Comparison of ENCODE assay signal across 32 cellular contexts in genomic region chr19:17237747-17238706, GRCh38. TPM values are rescaled to one million over a fixed set of nuclear protein-coding genes. Genes with fewer than 3 reads are reported as not detected.
DNase-seq lines count a peak whose midpoint lies in the region; ATAC-seq, FAIRE-seq and TF ChIP-seq lines count a peak whose summit lies in the region.
"Had no signal": no experiment of that assay in that cellular context is flagged by ENCODE, and none has a peak within 500 bp of the region (broad histone marks: within the 10 kb centered on the region; RNA-seq: fewer than 3 reads in every experiment).

No MANE protein-coding gene starts in this region.

- no peak for DNase-seq in T-helper 2 cell treated with Interferon-gamma antibody and Interleukin-4, amounts not matched to agents 5 μg/mL and 100 μg/mL, for 36 hours (ENCODE audit: low spot score)
- DNase-seq in T-helper 2 cell (no peak), K562 (ENCODE audit: extremely low read depth in 1 of 4, low spot score in 3 of 4) (no peak), neural progenitor cell (ENCODE audit: low spot score) (no peak), activated T-cell treated with anti-CD3 and anti-CD28 coated beads for 4 hours (no peak), NCI-H774 (lab: John Stamatoyannopoulos, UW) (no peak)
- no peak for DNase-seq in stimulated activated naive CD8-positive, alpha-beta T cell treated with anti-CD3 and anti-CD28 coated beads, Interleukin-15, Interleukin-2, amounts not matched to agents 100 U/mL and 50 U/mL, for 24 hours
- DNase-seq: activated naive CD8-positive, alpha-beta T cell treated with anti-CD3 and anti-CD28 coated beads, Interleukin-2, amount 10 ng/mL, durations not matched to agents 7 days and 5 days; activated T-cell treated with anti-CD3 and anti-CD28 coated beads, Interleukin-2, amount 50 U/mL, for 24 hours; BE2C; brain microvascular endothelial cell; Calu3; endodermal cell; MG63; mucosa of descending colon; NCI-H1417 treated with DMSO at 0.1 percent for 48 hours; nucleus accumbens; retina; stimulated activated CD4-positive, alpha-beta T cell treated with anti-CD3 and anti-CD28 coated beads, Interleukin-2, amount 100 ng/mL, for 48 hours; stimulated activated naive CD4-positive, alpha-beta T cell treated with Interleukin-2 at 50 U/mL for 16 hours; tibial artery had no signal

- no peak overlapping the region for H3K9ac ChIP-seq in K562 (ENCODE audit: insufficient read depth in 1 of 2, low read depth in 2 of 2, low read length in 2 of 2)
- no peak overlapping the region for H3K9ac ChIP-seq in neural progenitor cell

- peaks cover 6% of the 10 kb centered on the region for H3K4me1 Mint-ChIP-seq in T-helper 2 cell treated with Interferon-gamma antibody and Interleukin-4, amounts not matched to agents 5 μg/mL and 100 μg/mL, for 36 hours (ENCODE audit: low read depth)
- peaks cover 32% of the 10 kb centered on the region for H3K4me1 Mint-ChIP-seq in neural progenitor cell

- H2AFZ ChIP-seq in K562 (ENCODE audit: low read depth, low read length) (no peak overlapping the region), neural progenitor cell (replicated peaks) (no peak overlapping the region)
- H2AFZ ChIP-seq: PC-9 had no signal

- H3K27ac ChIP-seq in HEK293 (ENCODE audit: extremely low read depth, low read depth, low read length) (no peak overlapping the region), K562 (ENCODE audit: extremely low read depth, low read depth, low read length) (no peak overlapping the region), neural progenitor cell (no peak overlapping the region)
- H3K27ac ChIP-seq: brain microvascular endothelial cell, HL-60, PC-9, tibial artery had no signal

- TF ChIP-seq RAD21 in K562 (CRISPR knock-in tag; conservative IDR thresholded peaks at IDR 0.05 in 1 of 2, IDR thresholded peaks at IDR 0.05 in 1 of 2) = no peak

- peaks cover 48% of the 10 kb centered on the region for H3F3A ChIP-seq in neural progenitor cell (ENCODE audit: low read depth)

- TF ChIP-seq CTCF in HEK293 (tag by site-specific recombination; IDR thresholded peaks at IDR 0.05) (no peak), K562 (IDR thresholded peaks at IDR 0.05 in 2 of 3, conservative IDR thresholded peaks at IDR 0.05 in 1 of 3; ENCODE audit: insufficient read depth in 2 of 3, low read depth in 1 of 3, low read length in 3 of 3) (no peak), neural progenitor cell (IDR thresholded peaks at IDR 0.05) (no peak)

- H3K36me3 Mint-ChIP-seq in T-helper 2 cell treated with Interferon-gamma antibody and Interleukin-4, amounts not matched to agents 5 μg/mL and 100 μg/mL, for 36 hours (ENCODE audit: low read depth) = no peaks in the 10 kb centered on the region
- H3K36me3 Mint-ChIP-seq in neural progenitor cell = peaks cover 10% of the 10 kb centered on the region

- H3K27me3 ChIP-seq in K562 (ENCODE audit: control insufficient read depth in 2 of 2, insufficient read depth in 2 of 2, low read length in 2 of 2) (no peaks in the 10 kb centered on the region), neural progenitor cell (no peaks in the 10 kb centered on the region)
- H3K27me3 ChIP-seq: BE2C, brain microvascular endothelial cell, MG63, tibial artery had no signal

- in situ Hi-C loops in K562 (cut with MboI) = no loop called here

- peaks cover 2% of the 10 kb centered on the region for H3K27me3 Mint-ChIP-seq in T-helper 2 cell treated with Interferon-gamma antibody and Interleukin-4, amounts not matched to agents 5 μg/mL and 100 μg/mL, for 36 hours (ENCODE audit: low read depth)
- H3K27me3 Mint-ChIP-seq in neural progenitor cell (ENCODE audit: insufficient read depth, low read depth) = peaks cover 8% of the 10 kb centered on the region
- H3K27me3 Mint-ChIP-seq: activated T-cell treated with anti-CD3 and anti-CD28 coated beads, Interleukin-2, amount 50 U/mL, for 24 hours had no signal

- TF ChIP-seq POLR2A in K562 (conservative IDR thresholded peaks at IDR 0.05) = no peak

- 86% methylated on average over 13 of the region's 13 CpGs for WGBS in K562 (ENCODE audit: insufficient coverage, low coverage, missing lambda C conversion rate)

- H3K79me2 ChIP-seq in K562 (ENCODE audit: control insufficient read depth, insufficient read depth, low read length) (peaks cover 64% of the 10 kb centered on the region), neural progenitor cell (ENCODE audit: low read depth) (peaks cover 56% of the 10 kb centered on the region)

- no peak overlapping the region for H3K27ac Mint-ChIP-seq in T-helper 2 cell treated with Interferon-gamma antibody and Interleukin-4, amounts not matched to agents 5 μg/mL and 100 μg/mL, for 36 hours
- no peak overlapping the region for H3K27ac Mint-ChIP-seq in neural progenitor cell
- H3K27ac Mint-ChIP-seq: activated naive CD8-positive, alpha-beta T cell treated with anti-CD3 and anti-CD28 coated beads, Interleukin-2, amount 10 ng/mL, durations not matched to agents 7 days and 5 days; activated T-cell treated with anti-CD3 and anti-CD28 coated beads, Interleukin-2, amount 50 U/mL, for 24 hours; endodermal cell had no signal

- H3K4me1 ChIP-seq in HEK293 (ENCODE audit: control insufficient read depth, insufficient read depth, low read length) = peaks cover 11% of the 10 kb centered on the region
- H3K4me1 ChIP-seq in K562 (replicated peaks in 1 of 2; ENCODE audit: control insufficient read depth in 2 of 2, insufficient read depth in 2 of 2, low read length in 2 of 2) = peaks cover 22 to 52% of the 10 kb centered on the region in 2 experiments
- peaks cover 17% of the 10 kb centered on the region for H3K4me1 ChIP-seq in neural progenitor cell

- no peaks in the 10 kb centered on the region for H3K9me3 Mint-ChIP-seq in T-helper 2 cell treated with Interferon-gamma antibody and Interleukin-4, amounts not matched to agents 5 μg/mL and 100 μg/mL, for 36 hours
- no peaks in the 10 kb centered on the region for H3K9me3 Mint-ChIP-seq in neural progenitor cell
- H3K9me3 Mint-ChIP-seq: activated naive CD8-positive, alpha-beta T cell treated with anti-CD3 and anti-CD28 coated beads, Interleukin-2, amount 10 ng/mL, durations not matched to agents 7 days and 5 days; activated T-cell treated with anti-CD3 and anti-CD28 coated beads, Interleukin-2, amount 50 U/mL, for 24 hours; endodermal cell had no signal

- POLR2A ChIA-PET in HEK293 (lab: Yijun Ruan, JAX) = interaction anchor here (1.3 to 3.5 kb wide), 2 partner anchors 12 to 29 kb away, joined by 3 to 25 read pairs; partner anchors contain the start of gene OCEL1
- POLR2A ChIA-PET in K562 (lab: Yijun Ruan, JAX) = interaction anchor here (0.6 to 11.3 kb wide), 6 partner anchors 11 to 30 kb away, joined by 3 to 129 read pairs (median 4); partner anchors contain the start of genes OCEL1 and USE1

- H3K4me2 ChIP-seq in K562 (ENCODE audit: insufficient read depth, low read length) (no peak overlapping the region), neural progenitor cell (no peak overlapping the region)
- H3K4me2 ChIP-seq: PC-9 had no signal

- no TSS peak for BruUV-seq in K562 (replicated peaks; lab: Mats Ljungman, UMichigan)

- peaks cover 16% of the 10 kb centered on the region for H4K20me1 ChIP-seq in K562 (replicated peaks; ENCODE audit: control insufficient read depth, insufficient read depth, low read length)
- H4K20me1 ChIP-seq in neural progenitor cell (ENCODE audit: low read depth) = peaks cover 53% of the 10 kb centered on the region

- peak overlapping the region; percentile 30 for H3K4me3 Mint-ChIP-seq in T-helper 2 cell treated with Interferon-gamma antibody and Interleukin-4, amounts not matched to agents 5 μg/mL and 100 μg/mL, for 36 hours
- H3K4me3 Mint-ChIP-seq in neural progenitor cell = peak overlapping the region; percentile 72
- H3K4me3 Mint-ChIP-seq: activated T-cell treated with anti-CD3 and anti-CD28 coated beads, Interleukin-2, amount 50 U/mL, for 24 hours; endodermal cell had no signal

- peaks cover 6 to 42% of the 10 kb centered on the region in 2 experiments; a peak in 2 of 3 replicates for H3K36me3 ChIP-seq in HEK293 (ENCODE audit: control insufficient read depth in 2 of 2, insufficient read depth in 1 of 2, low read length in 2 of 2)
- peaks cover 60% of the 10 kb centered on the region; the same call in 2 of the 3 replicates for H3K36me3 ChIP-seq in K562 (ENCODE audit: control insufficient read depth, insufficient read depth, low read length)
- no peaks in the 10 kb centered on the region for H3K36me3 ChIP-seq in neural progenitor cell

- H3K9me3 ChIP-seq in HEK293 (ENCODE audit: control insufficient read depth, insufficient read depth, low read depth, low read length) = no peaks in the 10 kb centered on the region
- no peaks in the 10 kb centered on the region for H3K9me3 ChIP-seq in K562 (replicated peaks; ENCODE audit: control insufficient read depth, insufficient read depth, low read depth, low read length)
- no peaks in the 10 kb centered on the region for H3K9me3 ChIP-seq in neural progenitor cell (ENCODE audit: low read depth)
- H3K9me3 ChIP-seq: BE2C, MG63, mucosa of descending colon, tibial artery had no signal

- H3K4me3 ChIP-seq in HEK293 (ENCODE audit: low read depth, low read length) (no peak overlapping the region), K562 (no peak overlapping the region), neural progenitor cell (no peak overlapping the region)
- H3K4me3 ChIP-seq: MG63, mucosa of descending colon, PC-9, tibial artery had no signal

- no peak for FAIRE-seq in K562 (lab: Jason Lieb, UNC)
- FAIRE-seq: colon, GM12892, keratinocyte had no signal

- no peak for ATAC-seq in K562
- no peak for ATAC-seq in stimulated activated naive CD8-positive, alpha-beta T cell treated with anti-CD3 and anti-CD28 coated beads, Interleukin-15, Interleukin-2, amounts not matched to agents 100 U/mL and 50 U/mL, for 24 hours
- ATAC-seq: mucosa of descending colon had no signal

- no peak for TF ChIP-seq EP300 in K562 (IDR thresholded peaks at IDR 0.05; ENCODE audit: low read length)

- intact Hi-C loops in K562 (cut with micrococcal nuclease) = no loop called here

- no peaks in the 10 kb centered on the region for H3K9me1 ChIP-seq in K562 (ENCODE audit: control insufficient read depth, insufficient read depth, low read length)

- CTCF ChIA-PET in HEK293 (lab: Yijun Ruan, JAX) = no interaction called here
- CTCF ChIA-PET in K562 (lab: Yijun Ruan, JAX; ENCODE audit: low intra/inter-chr PET ratio) = no interaction called here

RNA-seq across cellular contexts. Expression of gene NR2F6, which starts 7.7 kb away (rescaled TPM):
- 10.8 and 27.6 TPM in 2 replicates for total RNA-seq in K562 (2011; cell fraction: chromatin; rRNA removed; ENCODE audit: low replicate concordance)
- total RNA-seq in K562 (2011; cell fraction: nucleolus; rRNA removed) = 38.8 and 38.9 TPM in 2 replicates
- total RNA-seq in K562 (2011; cell fraction: nucleoplasm; rRNA removed) = 21.8 and 21.9 TPM in 2 replicates
- total RNA-seq in K562 (2014; rRNA removed) (93.2 and 99.7 TPM in 2 replicates), K562 (2014; rRNA removed; fragmentation: Illumina TruSeq; extraction: Trizol) (9.8 and 12.6 TPM in 2 replicates), K562 (2015; rRNA removed; fragmentation: Illumina TruSeq; extraction: Trizol) (22.8 and 25.2 TPM in 2 replicates), K562 (2021) (95.9 and 97.5 TPM in 2 replicates), neural progenitor cell (ENCODE audit: low replicate concordance) (14.3 and 67.0 TPM in 2 replicates)
- polyA plus RNA-seq in K562 (2011; rRNA removed) (18.8 and 23.9 TPM in 2 replicates), K562 (2014; fragmentation: Illumina TruSeq; extraction: Trizol) (11.4 and 15.7 TPM in 2 replicates), K562 (2014; fragmentation: Nextera tagmentation; extraction: Ambion mirVana) (1 to 10 TPM in 1 of 2 experiments, under 1 TPM in 1; 0.76 to 3.0 TPM), K562 (2014; rRNA removed) (64.2 and 69.6 TPM in 2 replicates)
- 30.9 and 123 TPM in 2 replicates for polyA plus RNA-seq in K562 (2011; cell fraction: cytosol; rRNA removed)
- polyA plus RNA-seq in K562 (2011; cell fraction: nucleus; rRNA removed) = 22.1 and 32.8 TPM in 2 replicates
- polyA plus RNA-seq in K562 (2012) = 39.5 and 51.7 TPM in 2 replicates
- polyA minus RNA-seq in K562 (2011; rRNA and poly(A)+ RNA removed) = 5.7 and 7.4 TPM in 2 replicates
- 29.7 and 39.7 TPM in 2 replicates for polyA minus RNA-seq in K562 (2011; cell fraction: cytosol; rRNA and poly(A)+ RNA removed)
- polyA minus RNA-seq in K562 (2011; cell fraction: nucleus; rRNA and poly(A)+ RNA removed) = 9.3 and 11.7 TPM in 2 replicates

RNA-seq across cellular contexts. Expression of gene OCEL1, which starts 12.0 kb away (rescaled TPM):
- 6.5 and 21.1 TPM in 2 replicates for total RNA-seq in K562 (2011; cell fraction: chromatin; rRNA removed; ENCODE audit: low replicate concordance)
- 15.1 and 16.3 TPM in 2 replicates for total RNA-seq in K562 (2011; cell fraction: nucleolus; rRNA removed)
- total RNA-seq in K562 (2011; cell fraction: nucleoplasm; rRNA removed) = 12.4 and 15.1 TPM in 2 replicates
- total RNA-seq in K562 (2014; rRNA removed) = 12.4 and 17.6 TPM in 2 replicates
- total RNA-seq in K562 (2014; rRNA removed; fragmentation: Illumina TruSeq; extraction: Trizol) = 11.6 and 14.7 TPM in 2 replicates
- 9.3 and 11.2 TPM in 2 replicates for total RNA-seq in K562 (2015; rRNA removed; fragmentation: Illumina TruSeq; extraction: Trizol)
- 38.0 and 38.6 TPM in 2 replicates for total RNA-seq in K562 (2021)
- 10.2 TPM in 2 replicates for polyA plus RNA-seq in K562 (2011; rRNA removed)
- polyA plus RNA-seq in K562 (2011; cell fraction: cytosol; rRNA removed) = 13.3 and 25.0 TPM in 2 replicates
- 15.4 and 17.4 TPM in 2 replicates for polyA plus RNA-seq in K562 (2011; cell fraction: nucleus; rRNA removed)
- 24.9 and 39.7 TPM in 2 replicates for polyA plus RNA-seq in K562 (2012)
- 18.8 and 27.0 TPM in 2 replicates for polyA plus RNA-seq in K562 (2014; fragmentation: Illumina TruSeq; extraction: Trizol)
- 10 to 100 TPM in 1 of 2 experiments, 1 to 10 TPM in 1; 8.0 to 10.7 TPM for polyA plus RNA-seq in K562 (2014; fragmentation: Nextera tagmentation; extraction: Ambion mirVana)
- polyA plus RNA-seq in K562 (2014; rRNA removed) = 16.3 and 18.6 TPM in 2 replicates
- 3.5 and 5.2 TPM in 2 replicates for polyA minus RNA-seq in K562 (2011; rRNA and poly(A)+ RNA removed)
- polyA minus RNA-seq in K562 (2011; cell fraction: cytosol; rRNA and poly(A)+ RNA removed) = 10.7 and 13.4 TPM in 2 replicates
- 4.0 and 4.9 TPM in 2 replicates for polyA minus RNA-seq in K562 (2011; cell fraction: nucleus; rRNA and poly(A)+ RNA removed)
- 4.6 and 7.7 TPM in 2 replicates for total RNA-seq in neural progenitor cell (ENCODE audit: low replicate concordance)

RNA-seq across cellular contexts. Expression of gene USE1, which starts 22.9 kb away (rescaled TPM):
- 15.6 and 34.4 TPM in 2 replicates for total RNA-seq in K562 (2011; cell fraction: chromatin; rRNA removed; ENCODE audit: low replicate concordance)
- 24.5 and 31.5 TPM in 2 replicates for total RNA-seq in K562 (2011; cell fraction: nucleolus; rRNA removed)
- 20.2 and 24.3 TPM in 2 replicates for total RNA-seq in K562 (2011; cell fraction: nucleoplasm; rRNA removed)
- 38.8 and 40.7 TPM in 2 replicates for total RNA-seq in K562 (2014; rRNA removed)
- total RNA-seq in K562 (2014; rRNA removed; fragmentation: Illumina TruSeq; extraction: Trizol) = 15.2 and 17.3 TPM in 2 replicates
- total RNA-seq in K562 (2015; rRNA removed; fragmentation: Illumina TruSeq; extraction: Trizol) = 23.9 TPM in 2 replicates
- total RNA-seq in K562 (2021) = 34.0 and 34.9 TPM in 2 replicates
- 19.1 and 21.1 TPM in 2 replicates for polyA plus RNA-seq in K562 (2011; rRNA removed)
- polyA plus RNA-seq in K562 (2011; cell fraction: cytosol; rRNA removed) = 25.0 and 38.2 TPM in 2 replicates
- 16.7 and 20.6 TPM in 2 replicates for polyA plus RNA-seq in K562 (2011; cell fraction: nucleus; rRNA removed)
- polyA plus RNA-seq in K562 (2012) = 35.2 and 46.0 TPM in 2 replicates
- 27.3 and 32.8 TPM in 2 replicates for polyA plus RNA-seq in K562 (2014; fragmentation: Illumina TruSeq; extraction: Trizol)
- 10 to 100 TPM; 39.3 to 46.7 TPM for polyA plus RNA-seq in K562 (2014; fragmentation: Nextera tagmentation; extraction: Ambion mirVana)
- polyA plus RNA-seq in K562 (2014; rRNA removed) = 50.6 and 52.4 TPM in 2 replicates
- polyA minus RNA-seq in K562 (2011; rRNA and poly(A)+ RNA removed) = 11.2 and 20.2 TPM in 2 replicates
- polyA minus RNA-seq in K562 (2011; cell fraction: cytosol; rRNA and poly(A)+ RNA removed) = 12.1 and 12.7 TPM in 2 replicates
- polyA minus RNA-seq in K562 (2011; cell fraction: nucleus; rRNA and poly(A)+ RNA removed) = 6.6 and 9.3 TPM in 2 replicates
- 12.1 and 13.6 TPM in 2 replicates for total RNA-seq in neural progenitor cell (ENCODE audit: low replicate concordance)

RNA-seq across cellular contexts. Expression of gene USHBP1, which starts 26.5 kb away (rescaled TPM):
- 0.21 and 0.56 TPM in 2 replicates for total RNA-seq in K562 (2011; cell fraction: chromatin; rRNA removed; ENCODE audit: low replicate concordance)
- total RNA-seq in K562 (2011; cell fraction: nucleolus; rRNA removed) = 0.53 and 0.83 TPM in 2 replicates
- 0.15 and 0.44 TPM in 2 replicates for total RNA-seq in K562 (2011; cell fraction: nucleoplasm; rRNA removed)
- total RNA-seq in K562 (2014; rRNA removed) (0.04 and 0.05 TPM in 2 replicates), K562 (2014; rRNA removed; fragmentation: Illumina TruSeq; extraction: Trizol) (not detected in 2 replicates), K562 (2015; rRNA removed; fragmentation: Illumina TruSeq; extraction: Trizol) (not detected in 2 replicates), K562 (2021) (0.16 TPM in 1 of 2 replicates, not detected in the other), neural progenitor cell (ENCODE audit: low replicate concordance) (0.28 and 1.1 TPM in 2 replicates)
- polyA plus RNA-seq in K562 (2011; rRNA removed) (0.03 TPM in 2 replicates), K562 (2014; fragmentation: Illumina TruSeq; extraction: Trizol) (0.10 TPM in 1 of 2 replicates, not detected in the other), K562 (2014; fragmentation: Nextera tagmentation; extraction: Ambion mirVana) (not detected), K562 (2014; rRNA removed) (0.05 and 0.11 TPM in 2 replicates)
- polyA plus RNA-seq in K562 (2011; cell fraction: cytosol; rRNA removed) = 0.03 and 0.07 TPM in 2 replicates
- polyA plus RNA-seq in K562 (2011; cell fraction: nucleus; rRNA removed) = 0.24 and 0.32 TPM in 2 replicates
- 0.07 and 0.19 TPM in 2 replicates for polyA plus RNA-seq in K562 (2012)
- polyA minus RNA-seq in K562 (2011; rRNA and poly(A)+ RNA removed) = not detected in 2 replicates
- polyA minus RNA-seq in K562 (2011; cell fraction: cytosol; rRNA and poly(A)+ RNA removed) = not detected in 2 replicates
- polyA minus RNA-seq in K562 (2011; cell fraction: nucleus; rRNA and poly(A)+ RNA removed) = not detected in 2 replicates
- total RNA-seq: A172; activated naive CD8-positive, alpha-beta T cell treated with anti-CD3 and anti-CD28 coated beads, Interleukin-2, amount 10 ng/mL, durations not matched to agents 7 days and 5 days; Daoy; fibroblast of lung; H4; NCI-H460; PC-9 had no signal
- polyA plus RNA-seq: fibroblast of lung, keratinocyte had no signal

RNA-seq across cellular contexts. Expression of gene BABAM1, which starts 29.2 kb away (rescaled TPM):
- 60.5 and 172 TPM in 2 replicates for total RNA-seq in K562 (2011; cell fraction: chromatin; rRNA removed; ENCODE audit: low replicate concordance)
- 114 and 138 TPM in 2 replicates for total RNA-seq in K562 (2011; cell fraction: nucleolus; rRNA removed)
- 106 and 109 TPM in 2 replicates for total RNA-seq in K562 (2011; cell fraction: nucleoplasm; rRNA removed)
- total RNA-seq in K562 (2014; rRNA removed) (118 and 150 TPM in 2 replicates), K562 (2014; rRNA removed; fragmentation: Illumina TruSeq; extraction: Trizol) (83.8 and 100 TPM in 2 replicates), K562 (2015; rRNA removed; fragmentation: Illumina TruSeq; extraction: Trizol) (92.7 and 92.9 TPM in 2 replicates), K562 (2021) (115 and 116 TPM in 2 replicates), neural progenitor cell (ENCODE audit: low replicate concordance) (89.8 and 107 TPM in 2 replicates)
- polyA plus RNA-seq in K562 (2011; rRNA removed) (131 and 139 TPM in 2 replicates), K562 (2014; fragmentation: Illumina TruSeq; extraction: Trizol) (113 and 124 TPM in 2 replicates), K562 (2014; fragmentation: Nextera tagmentation; extraction: Ambion mirVana) (10 to 100 TPM; 14.7 to 21.5 TPM), K562 (2014; rRNA removed) (160 and 193 TPM in 2 replicates)
- 143 and 168 TPM in 2 replicates for polyA plus RNA-seq in K562 (2011; cell fraction: cytosol; rRNA removed)
- polyA plus RNA-seq in K562 (2011; cell fraction: nucleus; rRNA removed) = 198 and 210 TPM in 2 replicates
- 90.9 and 91.9 TPM in 2 replicates for polyA plus RNA-seq in K562 (2012)
- 35.7 and 38.4 TPM in 2 replicates for polyA minus RNA-seq in K562 (2011; rRNA and poly(A)+ RNA removed)
- polyA minus RNA-seq in K562 (2011; cell fraction: cytosol; rRNA and poly(A)+ RNA removed) = 28.1 and 30.4 TPM in 2 replicates
- 18.4 and 26.7 TPM in 2 replicates for polyA minus RNA-seq in K562 (2011; cell fraction: nucleus; rRNA and poly(A)+ RNA removed)
